In genomic region chr7:158976849-158977593, GRCh38 we compare ENCODE assay signal across 1 cellular context.
A peak's percentile ranks its signal among the peaks of the same experiment; 100 is the strongest.
TF ChIP-seq lines count a peak whose summit lies in the region.

No MANE protein-coding gene starts in this region.

TF ChIP-seq in GM12878, 131 proteins besides CTCF, POLR2A, EP300 and RAD21 (continued from another document and continues in another):
- TF ChIP-seq, protein P1, sequence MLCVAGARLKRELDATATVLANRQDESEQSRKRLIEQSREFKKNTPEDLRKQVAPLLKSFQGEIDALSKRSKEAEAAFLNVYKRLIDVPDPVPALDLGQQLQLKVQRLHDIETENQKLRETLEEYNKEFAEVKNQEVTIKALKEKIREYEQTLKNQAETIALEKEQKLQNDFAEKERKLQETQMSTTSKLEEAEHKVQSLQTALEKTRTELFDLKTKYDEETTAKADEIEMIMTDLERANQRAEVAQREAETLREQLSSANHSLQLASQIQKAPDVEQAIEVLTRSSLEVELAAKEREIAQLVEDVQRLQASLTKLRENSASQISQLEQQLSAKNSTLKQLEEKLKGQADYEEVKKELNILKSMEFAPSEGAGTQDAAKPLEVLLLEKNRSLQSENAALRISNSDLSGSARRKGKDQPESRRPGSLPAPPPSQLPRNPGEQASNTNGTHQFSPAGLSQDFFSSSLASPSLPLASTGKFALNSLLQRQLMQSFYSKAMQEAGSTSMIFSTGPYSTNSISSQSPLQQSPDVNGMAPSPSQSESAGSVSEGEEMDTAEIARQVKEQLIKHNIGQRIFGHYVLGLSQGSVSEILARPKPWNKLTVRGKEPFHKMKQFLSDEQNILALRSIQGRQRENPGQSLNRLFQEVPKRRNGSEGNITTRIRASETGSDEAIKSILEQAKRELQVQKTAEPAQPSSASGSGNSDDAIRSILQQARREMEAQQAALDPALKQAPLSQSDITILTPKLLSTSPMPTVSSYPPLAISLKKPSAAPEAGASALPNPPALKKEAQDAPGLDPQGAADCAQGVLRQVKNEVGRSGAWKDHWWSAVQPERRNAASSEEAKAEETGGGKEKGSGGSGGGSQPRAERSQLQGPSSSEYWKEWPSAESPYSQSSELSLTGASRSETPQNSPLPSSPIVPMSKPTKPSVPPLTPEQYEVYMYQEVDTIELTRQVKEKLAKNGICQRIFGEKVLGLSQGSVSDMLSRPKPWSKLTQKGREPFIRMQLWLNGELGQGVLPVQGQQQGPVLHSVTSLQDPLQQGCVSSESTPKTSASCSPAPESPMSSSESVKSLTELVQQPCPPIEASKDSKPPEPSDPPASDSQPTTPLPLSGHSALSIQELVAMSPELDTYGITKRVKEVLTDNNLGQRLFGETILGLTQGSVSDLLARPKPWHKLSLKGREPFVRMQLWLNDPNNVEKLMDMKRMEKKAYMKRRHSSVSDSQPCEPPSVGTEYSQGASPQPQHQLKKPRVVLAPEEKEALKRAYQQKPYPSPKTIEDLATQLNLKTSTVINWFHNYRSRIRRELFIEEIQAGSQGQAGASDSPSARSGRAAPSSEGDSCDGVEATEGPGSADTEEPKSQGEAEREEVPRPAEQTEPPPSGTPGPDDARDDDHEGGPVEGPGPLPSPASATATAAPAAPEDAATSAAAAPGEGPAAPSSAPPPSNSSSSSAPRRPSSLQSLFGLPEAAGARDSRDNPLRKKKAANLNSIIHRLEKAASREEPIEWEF (IDR thresholded peaks at IDR 0.05; ENCODE audit: insufficient replicate concordance, low read depth, low read length) = no peak
- TF ChIP-seq NR2C1 (IDR thresholded peaks at IDR 0.05) (no peak), ZNF217 (IDR thresholded peaks at IDR 0.05) (no peak), ATF7 (IDR thresholded peaks at IDR 0.05; ENCODE audit: low read depth) (peak; percentile 95), DPF2 (IDR thresholded peaks at IDR 0.05) (0 out of 2 replicates have a peak, but pooled peaks have one; percentile 26), RAD51 (IDR thresholded peaks at IDR 0.05) (no peak), BCL3 (IDR thresholded peaks at IDR 0.05; ENCODE audit: borderline replicate concordance, insufficient read depth, low read depth, low read length, poor library complexity, severe bottlenecking) (no peak), NR2C2 (IDR thresholded peaks at IDR 0.05; ENCODE audit: borderline replicate concordance, control insufficient read depth, insufficient read length, low read depth) (no peak), BHLHE40 (IDR thresholded peaks at IDR 0.05; ENCODE audit: borderline replicate concordance in 1 of 2, low read depth in 2 of 2, low read length in 1 of 2) (peak in 1 of 2 experiments; percentile 18; a peak in 1 of 4 replicates), EZH2 (IDR thresholded peaks at IDR 0.05; ENCODE audit: borderline replicate concordance, control insufficient read depth, low read depth, low read length) (no peak), MEF2B (IDR thresholded peaks at IDR 0.05; ENCODE audit: partially characterized antibody, poor library complexity, severe bottlenecking) (peak; percentile 29), WRNIP1 (IDR thresholded peaks at IDR 0.05; ENCODE audit: borderline replicate concordance, low read depth, low read length) (no peak), POLR2AphosphoS2 (IDR thresholded peaks at IDR 0.05; ENCODE audit: low read depth, low read length) (no peak), ZNF384 (IDR thresholded peaks at IDR 0.05; ENCODE audit: borderline replicate concordance, low read depth, low read length) (no peak), IKZF1 (conservative IDR thresholded peaks at IDR 0.05) (peak; percentile 87), MTA2 (IDR thresholded peaks at IDR 0.05; ENCODE audit: low read depth) (peak; percentile 53), IKZF2 (IDR thresholded peaks at IDR 0.05) (peak; percentile 83 to 91), SPI1 (IDR thresholded peaks at IDR 0.05; ENCODE audit: borderline replicate concordance, insufficient read depth, low read depth, low read length) (no peak), KAT2A (conservative IDR thresholded peaks at IDR 0.05; ENCODE audit: control insufficient read depth, low read depth, low read length) (no peak), ZNF687 (IDR thresholded peaks at IDR 0.05) (no peak), NFIC (IDR thresholded peaks at IDR 0.05; ENCODE audit: low read depth, low read length) (peak; percentile 40; the same call in 1 of the 2 replicates), GATAD2B (conservative IDR thresholded peaks at IDR 0.05; ENCODE audit: low read depth) (0 out of 2 replicates have a peak, but pooled peaks have one; percentile 26), FOXM1 (IDR thresholded peaks at IDR 0.05; ENCODE audit: low read depth, low read length) (peak; percentile 63), SRF (IDR thresholded peaks at IDR 0.05; ENCODE audit: low read depth in 2 of 2, low read length in 2 of 2) (no peak), KLF5 (IDR thresholded peaks at IDR 0.05; ENCODE audit: partially characterized antibody) (no peak), CREM (IDR thresholded peaks at IDR 0.05; ENCODE audit: low read depth) (peak; percentile 94), CBFB (IDR thresholded peaks at IDR 0.05; ENCODE audit: low read depth) (peak; percentile 18; the same call in 1 of the 2 replicates), E2F8 (IDR thresholded peaks at IDR 0.05; ENCODE audit: low read depth, partially characterized antibody) (no peak), TARDBP (IDR thresholded peaks at IDR 0.05; ENCODE audit: borderline replicate concordance) (no peak), NBN (IDR thresholded peaks at IDR 0.05) (peak; percentile 83), MLLT1 (IDR thresholded peaks at IDR 0.05) (peak; percentile 51; the same call in 1 of the 2 replicates), ZNF207 (IDR thresholded peaks at IDR 0.05; ENCODE audit: borderline replicate concordance) (no peak), MEF2A (IDR thresholded peaks at IDR 0.05; ENCODE audit: insufficient read depth, low read depth, low read length) (0 out of 2 replicates have a peak, but pooled peaks have one; percentile 29), EGR1 (IDR thresholded peaks at IDR 0.05; ENCODE audit: borderline replicate concordance in 1 of 2, low read depth in 2 of 2, low read length in 2 of 2) (peak in 1 of 2 experiments; percentile 58; a peak in 1 of 3 replicates), SMC3 (IDR thresholded peaks at IDR 0.05; ENCODE audit: borderline replicate concordance, low read length) (peak; percentile 90), MXI1 (IDR thresholded peaks at IDR 0.05; ENCODE audit: low read depth, low read length) (no peak), TCF12 (IDR thresholded peaks at IDR 0.05; ENCODE audit: low read depth, low read length) (no peak), EED (IDR thresholded peaks at IDR 0.05; ENCODE audit: low read depth) (peak; percentile 87), GABPA (IDR thresholded peaks at IDR 0.05; ENCODE audit: low read depth) (no peak), CEBPB (IDR thresholded peaks at IDR 0.05; ENCODE audit: borderline replicate concordance in 1 of 2, low read depth in 2 of 2, low read length in 2 of 2) (no peak), SMAD1 (IDR thresholded peaks at IDR 0.05; ENCODE audit: low read depth, partially characterized antibody) (no peak), RUNX3 (IDR thresholded peaks at IDR 0.05; ENCODE audit: low read length) (peak; percentile 78), PAX5 (IDR thresholded peaks at IDR 0.05; ENCODE audit: borderline replicate concordance, low read depth, low read length) (peak; percentile 73), MTA3 (IDR thresholded peaks at IDR 0.05; ENCODE audit: borderline replicate concordance, low read length) (no peak)
- TF ChIP-seq, protein P2, sequence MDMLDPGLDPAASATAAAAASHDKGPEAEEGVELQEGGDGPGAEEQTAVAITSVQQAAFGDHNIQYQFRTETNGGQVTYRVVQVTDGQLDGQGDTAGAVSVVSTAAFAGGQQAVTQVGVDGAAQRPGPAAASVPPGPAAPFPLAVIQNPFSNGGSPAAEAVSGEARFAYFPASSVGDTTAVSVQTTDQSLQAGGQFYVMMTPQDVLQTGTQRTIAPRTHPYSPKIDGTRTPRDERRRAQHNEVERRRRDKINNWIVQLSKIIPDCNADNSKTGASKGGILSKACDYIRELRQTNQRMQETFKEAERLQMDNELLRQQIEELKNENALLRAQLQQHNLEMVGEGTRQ (IDR thresholded peaks at IDR 0.05; ENCODE audit: borderline replicate concordance, low read depth, low read length) = no peak
- TF ChIP-seq, protein P3, sequence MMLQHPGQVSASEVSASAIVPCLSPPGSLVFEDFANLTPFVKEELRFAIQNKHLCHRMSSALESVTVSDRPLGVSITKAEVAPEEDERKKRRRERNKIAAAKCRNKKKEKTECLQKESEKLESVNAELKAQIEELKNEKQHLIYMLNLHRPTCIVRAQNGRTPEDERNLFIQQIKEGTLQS (IDR thresholded peaks at IDR 0.05; ENCODE audit: borderline replicate concordance, extremely low read depth, low read depth, low read length) = no peak
- TF ChIP-seq, protein P4, sequence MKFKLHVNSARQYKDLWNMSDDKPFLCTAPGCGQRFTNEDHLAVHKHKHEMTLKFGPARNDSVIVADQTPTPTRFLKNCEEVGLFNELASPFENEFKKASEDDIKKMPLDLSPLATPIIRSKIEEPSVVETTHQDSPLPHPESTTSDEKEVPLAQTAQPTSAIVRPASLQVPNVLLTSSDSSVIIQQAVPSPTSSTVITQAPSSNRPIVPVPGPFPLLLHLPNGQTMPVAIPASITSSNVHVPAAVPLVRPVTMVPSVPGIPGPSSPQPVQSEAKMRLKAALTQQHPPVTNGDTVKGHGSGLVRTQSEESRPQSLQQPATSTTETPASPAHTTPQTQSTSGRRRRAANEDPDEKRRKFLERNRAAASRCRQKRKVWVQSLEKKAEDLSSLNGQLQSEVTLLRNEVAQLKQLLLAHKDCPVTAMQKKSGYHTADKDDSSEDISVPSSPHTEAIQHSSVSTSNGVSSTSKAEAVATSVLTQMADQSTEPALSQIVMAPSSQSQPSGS (IDR thresholded peaks at IDR 0.05; ENCODE audit: low read length) = peak; percentile 68
